Comparison of ENCODE assay signal across 1 cellular context in genomic region chr12:53234236-53234635, GRCh38.
TF ChIP-seq lines count a peak whose summit lies in the region.

No MANE protein-coding gene starts in this region.

TF ChIP-seq in IMR-90, 13 proteins besides CTCF, POLR2A, EP300 and RAD21:
- no peak for TF ChIP-seq MAFK (IDR thresholded peaks at IDR 0.05; ENCODE audit: low read depth, low read length)
- TF ChIP-seq SMC3 (IDR thresholded peaks at IDR 0.05; ENCODE audit: low read depth, low read length): no peak
- no peak for TF ChIP-seq MAZ (IDR thresholded peaks at IDR 0.05; ENCODE audit: borderline replicate concordance, low read depth, low read length)
- TF ChIP-seq BHLHE40 (IDR thresholded peaks at IDR 0.05; ENCODE audit: low read depth, low read length): no peak
- TF ChIP-seq FOS (IDR thresholded peaks at IDR 0.05; ENCODE audit: low read depth, low read length): no peak
- no peak for TF ChIP-seq NFE2L2 (IDR thresholded peaks at IDR 0.05; ENCODE audit: low read depth, low read length)
- TF ChIP-seq USF2 (IDR thresholded peaks at IDR 0.05; ENCODE audit: low read depth, low read length): no peak
- no peak for TF ChIP-seq RCOR1 (IDR thresholded peaks at IDR 0.05; ENCODE audit: insufficient replicate concordance, low read length)
- no peak for TF ChIP-seq CHD1 (IDR thresholded peaks at IDR 0.05; ENCODE audit: low read depth, low read length)
- TF ChIP-seq CEBPB (IDR thresholded peaks at IDR 0.05; ENCODE audit: low read depth, low read length): no peak
- TF ChIP-seq RFX5 (IDR thresholded peaks at IDR 0.05; ENCODE audit: low read depth, low read length): no peak
- TF ChIP-seq ELK1 (IDR thresholded peaks at IDR 0.05; ENCODE audit: borderline replicate concordance, low read depth, low read length): no peak
- no peak for TF ChIP-seq MXI1 (IDR thresholded peaks at IDR 0.05; ENCODE audit: borderline replicate concordance, low read depth, low read length)
